ENCODE assay signal across 9 cellular contexts in the genomic region with DNA sequence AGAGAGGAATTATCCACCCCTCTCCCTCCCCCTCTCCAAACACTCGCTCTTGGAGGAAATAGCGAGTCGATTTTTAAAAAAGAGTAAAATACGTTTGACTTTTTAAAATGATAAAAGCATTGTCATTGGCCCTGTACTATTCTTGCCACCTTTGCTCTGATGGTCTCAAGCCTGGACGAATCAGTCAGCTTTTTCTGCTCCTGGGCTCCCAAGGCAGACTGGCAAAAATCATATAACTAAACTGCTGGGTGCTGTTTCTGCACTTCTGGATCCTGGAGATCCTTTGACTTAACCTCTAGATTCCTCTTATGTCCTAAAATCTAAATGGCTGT. TPM values are rescaled to one million over a fixed set of nuclear protein-coding genes. Genes with fewer than 3 reads are reported as not detected.
DNase-seq lines count a peak whose midpoint lies in the region; ATAC-seq and TF ChIP-seq lines count a peak whose summit lies in the region.
"Had no signal": no experiment of that assay in that cellular context is flagged by ENCODE, and none has a peak within 500 bp of the region (broad histone marks: within the 10 kb centered on the region; RNA-seq: fewer than 3 reads in every experiment).

No MANE protein-coding gene starts in this region.

- no peak for TF ChIP-seq POLR2A in sigmoid colon (IDR thresholded peaks at IDR 0.05)

- peaks cover 8% of the 10 kb centered on the region for H3K27me3 ChIP-seq in CD4-positive, alpha-beta T cell (ENCODE audit: control insufficient read depth, insufficient read depth, low read length)
- H3K27me3 ChIP-seq in right cardiac atrium (ENCODE audit: control insufficient read depth, insufficient read depth), result no peaks in the 10 kb centered on the region
- H3K27me3 ChIP-seq in sigmoid colon, result no peaks in the 10 kb centered on the region

- in situ Hi-C loops in ACHN (cut with HindIII; ENCODE audit: low pct_ligation_motif_present, low pct_unique_long_range_greater_than_20kb, low sequenced_read_pairs), result no loop called here

- no peaks in the 10 kb centered on the region for H3K9me3 ChIP-seq in CD4-positive, alpha-beta T cell (ENCODE audit: control insufficient read depth, low read length)
- H3K9me3 ChIP-seq in right cardiac atrium (ENCODE audit: control insufficient read depth, low read length), result no peaks in the 10 kb centered on the region
- no peaks in the 10 kb centered on the region for H3K9me3 ChIP-seq in sigmoid colon

- CTCF ChIA-PET in CD4-positive, alpha-beta T cell (lab: Charles Lee), result no interaction called here
- CTCF ChIA-PET in WTC11 (lab: Charles Lee), result no interaction called here

- H3K4me3 Mint-ChIP-seq in CD4-positive, alpha-beta T cell, result peak overlapping the region; percentile 92
- H3K4me3 Mint-ChIP-seq in WTC11, result peak overlapping the region; percentile 95; the same call in 1 of the 2 replicates

- no peak for TF ChIP-seq EP300 in sigmoid colon (IDR thresholded peaks at IDR 0.05)

- POLR2A ChIA-PET in CD4-positive, alpha-beta T cell (lab: Charles Lee), result no interaction called here
- POLR2A ChIA-PET in WTC11 (lab: Charles Lee), result interaction anchor here (0.5 kb wide), 1 partner anchor 45 kb away, joined by 5 read pairs; no protein-coding TSS in a partner anchor

- peaks cover 23% of the 10 kb centered on the region for H3K27me3 Mint-ChIP-seq in CD4-positive, alpha-beta T cell
- H3K27me3 Mint-ChIP-seq in WTC11 (ENCODE audit: low read depth), result peaks cover 11% of the 10 kb centered on the region

- H3K4me1 ChIP-seq in right cardiac atrium (ENCODE audit: control insufficient read depth, insufficient read depth, low read length) (peaks cover 1% of the 10 kb centered on the region), sigmoid colon (peaks cover 0 to 12% (median 10%) of the 10 kb centered on the region in 4 donors)

- H3K27ac ChIP-seq in CD4-positive, alpha-beta T cell (ENCODE audit: low read depth, low read length), result no peak overlapping the region
- H3K27ac ChIP-seq in right cardiac atrium (ENCODE audit: low read length) (peak overlapping the region; percentile 18), sigmoid colon (peak overlapping the region in 3 of 4 donors; percentile 40 to 80 (median 73))

- TF ChIP-seq CTCF in CD4-positive, alpha-beta T cell (IDR thresholded peaks at IDR 0.05), result no peak
- TF ChIP-seq CTCF in WTC11 (IDR thresholded peaks at IDR 0.05), result no peak
- no peak for TF ChIP-seq CTCF in sigmoid colon (IDR thresholded peaks at IDR 0.05)

- ATAC-seq in CD4-positive, alpha-beta T cell (ENCODE audit: poor library complexity), result no peak
- ATAC-seq in WTC11, result no peak
- no peak for ATAC-seq in right cardiac atrium
- no peak for ATAC-seq in HG03045 (IDR thresholded peaks at IDR 0.05; ENCODE audit: unreplicated experiment)

- intact Hi-C loops in CD4-positive, alpha-beta T cell (cut with DNase I, micrococcal nuclease), result loop anchor here (5.0 to 10.0 kb wide), 4 partner anchors 90 to 462 kb away; a partner anchor contains a TSS
- intact Hi-C loops in right cardiac atrium (cut with DNase I) (no loop called here), sigmoid colon (cut with DNase I) (loop anchor here (5.0 kb wide), 4 partner anchors 60 to 285 kb away; no protein-coding TSS in a partner anchor)

- WGBS in right cardiac atrium, result 33% methylated on average over 5 of the region's 5 CpGs
- WGBS in sigmoid colon, 2 donors, result 39 to 71% methylated on average over 5 of the region's 5 CpGs

- peak overlapping the region; percentile 80 for H3K4me3 ChIP-seq in right cardiac atrium (ENCODE audit: low read length)
- H3K4me3 ChIP-seq in sigmoid colon, result peak overlapping the region in 3 of 4 donors; percentile 68 to 91 (median 89)

- H3K4me1 Mint-ChIP-seq in CD4-positive, alpha-beta T cell (ENCODE audit: low read depth), result peaks cover 39% of the 10 kb centered on the region
- peaks cover 14% of the 10 kb centered on the region for H3K4me1 Mint-ChIP-seq in WTC11

- no peak for DNase-seq in CD4-positive, alpha-beta T cell
- DNase-seq in WTC11 (ENCODE audit: low spot score) (no peak), right cardiac atrium (no peak), sigmoid colon (no peak), DMS114 treated with DMSO at 0.1 percent for 48 hours (lab: John Stamatoyannopoulos, UW; ENCODE audit: unreplicated experiment) (no peak), nucleus accumbens (lab: John Stamatoyannopoulos, UW) (no peak), ACHN (no peak)
- DNase-seq: NCI-H1092 treated with DMSO at 0.1 percent for 48 hours had no signal

- H3K27ac Mint-ChIP-seq in CD4-positive, alpha-beta T cell, result no peak overlapping the region
- no peak overlapping the region for H3K27ac Mint-ChIP-seq in WTC11

- no peaks in the 10 kb centered on the region for H3K9me3 Mint-ChIP-seq in CD4-positive, alpha-beta T cell
- no peaks in the 10 kb centered on the region for H3K9me3 Mint-ChIP-seq in WTC11

- no peaks in the 10 kb centered on the region for H3K36me3 ChIP-seq in sigmoid colon

- peaks cover 4% of the 10 kb centered on the region for H3K36me3 Mint-ChIP-seq in CD4-positive, alpha-beta T cell (ENCODE audit: low read depth)
- no peaks in the 10 kb centered on the region for H3K36me3 Mint-ChIP-seq in WTC11

TF ChIP-seq in WTC11, 78 proteins besides CTCF, POLR2A, EP300 and RAD21:
- TF ChIP-seq, protein P1, sequence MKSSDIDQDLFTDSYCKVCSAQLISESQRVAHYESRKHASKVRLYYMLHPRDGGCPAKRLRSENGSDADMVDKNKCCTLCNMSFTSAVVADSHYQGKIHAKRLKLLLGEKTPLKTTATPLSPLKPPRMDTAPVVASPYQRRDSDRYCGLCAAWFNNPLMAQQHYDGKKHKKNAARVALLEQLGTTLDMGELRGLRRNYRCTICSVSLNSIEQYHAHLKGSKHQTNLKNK (CRISPR knock-in tag; IDR thresholded peaks at IDR 0.05), result no peak
- TF ChIP-seq RELA (CRISPR knock-in tag; IDR thresholded peaks at IDR 0.05; ENCODE audit: borderline replicate concordance) (no peak), NR3C1 (CRISPR knock-in tag; conservative IDR thresholded peaks at IDR 0.05; ENCODE audit: low read depth) (no peak)
TF ChIP-seq in WTC11: peak in this region for 0.

RNA-seq across cellular contexts. Expression of a gene that starts 1.7 kb away (rescaled TPM):
- 1 to 10 TPM; 1.9 to 2.6 TPM for total RNA-seq in CD4-positive, alpha-beta T cell
- 15.0 to 17.7 TPM (median 16.8 TPM) in 3 replicates for total RNA-seq in WTC11 (2021)
- total RNA-seq in right cardiac atrium, result 1 to 10 TPM; 7.3 to 9.9 (median 8.4) TPM
- polyA plus RNA-seq in right cardiac atrium, result 5.1 TPM
- total RNA-seq in sigmoid colon, result 10 to 100 TPM; 21.0 to 31.3 (median 26.4) TPM
- 1 to 10 TPM in 2 of 3 donors, under 1 TPM in 1; 0.92 to 7.6 (median 3.6) TPM for polyA plus RNA-seq in sigmoid colon

Comparison
In these comparisons a context has a peak if more than half of its experiments do, and no peak if none do; other contexts are left out.
1. intact Hi-C loops: an anchor here in CD4-positive, alpha-beta T cell (5.0 to 10.0 kb wide) and sigmoid colon (5.0 kb wide); none called in right cardiac atrium.